14 cellular contexts compared by ENCODE assay signal in genomic region chr10:14583967-14584366, GRCh38.
DNase-seq lines count a peak whose midpoint lies in the region; ATAC-seq and TF ChIP-seq lines count a peak whose summit lies in the region.
"Had no signal": no experiment of that assay in that cellular context is flagged by ENCODE, and none has a peak within 500 bp of the region (broad histone marks: within the 10 kb centered on the region; RNA-seq: fewer than 3 reads in every experiment).

No MANE protein-coding gene starts in this region.

- ATAC-seq in activated T-cell treated with anti-CD3 and anti-CD28 coated beads, Interleukin-2, amount 50 U/mL, for 72 hours (replicated peaks in 1 of 2): peak; percentile 26 to 28
- ATAC-seq in stimulated activated naive B cell treated with anti-CD40 and anti-IgM and Interleukin-4, amounts not matched to agents 10 μg/mL and 1 μg/mL and 100 μg/mL, for 72 hours (replicated peaks): no peak
- ATAC-seq in heart left ventricle: no peak

- H3K27ac Mint-ChIP-seq in activated T-cell treated with anti-CD3 and anti-CD28 coated beads, Interleukin-2, amount 50 U/mL, for 72 hours: peak overlapping the region; percentile 84
- peak overlapping the region; percentile 97 for H3K27ac Mint-ChIP-seq in T-helper 2 cell treated with Interferon-gamma antibody and Interleukin-4, amounts not matched to agents 5 μg/mL and 100 μg/mL, for 36 hours
- peak overlapping the region; percentile 96 for H3K27ac Mint-ChIP-seq in stimulated activated naive B cell treated with anti-CD40 and anti-IgM and Interleukin-4, amounts not matched to agents 10 μg/mL and 1 μg/mL and 100 μg/mL, for 72 hours

- TF ChIP-seq CTCF in heart left ventricle (IDR thresholded peaks at IDR 0.05): no peak

- peaks cover 65% of the 10 kb centered on the region for H3K4me1 ChIP-seq in effector memory CD4-positive, alpha-beta T cell (ENCODE audit: control insufficient read depth, insufficient read depth, low read length, poor library complexity, severe bottlenecking)
- H3K4me1 ChIP-seq in heart left ventricle: peaks cover 0 to 79% (median 4%) of the 10 kb centered on the region in 12 donors

- no peak for DNase-seq in activated T-cell treated with anti-CD3 and anti-CD28 coated beads, Interleukin-2, amount 50 U/mL, for 72 hours
- no peak for DNase-seq in activated T-cell treated with anti-CD3 and anti-CD28 coated beads, Interleukin-2, amount 50 U/mL, for 48 hours
- no peak for DNase-seq in T-helper 2 cell treated with Interferon-gamma antibody and Interleukin-4, amounts not matched to agents 5 μg/mL and 100 μg/mL, for 36 hours (ENCODE audit: low spot score)
- no peak for DNase-seq in effector memory CD4-positive, alpha-beta T cell
- no peak for DNase-seq in stimulated activated naive B cell treated with anti-CD40 and anti-IgM and Interleukin-4, amounts not matched to agents 10 μg/mL and 1 μg/mL and 100 μg/mL, for 72 hours
- no peak for DNase-seq in NCI-H82 (lab: John Stamatoyannopoulos, UW)
- DNase-seq in heart left ventricle: no peak
- DNase-seq in DMS79 (lab: John Stamatoyannopoulos, UW): no peak
- DNase-seq: cortex of kidney, esophagus squamous epithelium, NCI-H187 treated with DMSO at 0.1 percent for 48 hours, NCI-H510A, OCI-M1 had no signal

- H3K4me3 ChIP-seq in effector memory CD4-positive, alpha-beta T cell (ENCODE audit: insufficient read depth, low read depth, low read length, poor library complexity, severe bottlenecking): no peak overlapping the region
- H3K4me3 ChIP-seq in heart left ventricle: no peak overlapping the region
- H3K4me3 ChIP-seq: ascending aorta, esophagus squamous epithelium had no signal

- intact Hi-C loops in heart left ventricle (cut with DNase I): no loop called here

- no peaks in the 10 kb centered on the region for H3K9me3 Mint-ChIP-seq in activated T-cell treated with anti-CD3 and anti-CD28 coated beads, Interleukin-2, amount 50 U/mL, for 72 hours
- H3K9me3 Mint-ChIP-seq in T-helper 2 cell treated with Interferon-gamma antibody and Interleukin-4, amounts not matched to agents 5 μg/mL and 100 μg/mL, for 36 hours: no peaks in the 10 kb centered on the region
- no peaks in the 10 kb centered on the region for H3K9me3 Mint-ChIP-seq in stimulated activated naive B cell treated with anti-CD40 and anti-IgM and Interleukin-4, amounts not matched to agents 10 μg/mL and 1 μg/mL and 100 μg/mL, for 72 hours

- H3K9me3 ChIP-seq in effector memory CD4-positive, alpha-beta T cell (ENCODE audit: control insufficient read depth, low read length): no peaks in the 10 kb centered on the region
- no peaks in the 10 kb centered on the region for H3K9me3 ChIP-seq in heart left ventricle
- H3K9me3 ChIP-seq: ascending aorta, esophagus squamous epithelium had no signal

- 92 to 94% (median 94%) methylated on average over 4 of the region's 4 CpGs for WGBS in heart left ventricle, 4 donors

- H3K27me3 Mint-ChIP-seq in activated T-cell treated with anti-CD3 and anti-CD28 coated beads, Interleukin-2, amount 50 U/mL, for 72 hours (ENCODE audit: low read depth): no peaks in the 10 kb centered on the region
- no peaks in the 10 kb centered on the region for H3K27me3 Mint-ChIP-seq in T-helper 2 cell treated with Interferon-gamma antibody and Interleukin-4, amounts not matched to agents 5 μg/mL and 100 μg/mL, for 36 hours (ENCODE audit: low read depth)
- no peaks in the 10 kb centered on the region for H3K27me3 Mint-ChIP-seq in stimulated activated naive B cell treated with anti-CD40 and anti-IgM and Interleukin-4, amounts not matched to agents 10 μg/mL and 1 μg/mL and 100 μg/mL, for 72 hours

- TF ChIP-seq POLR2A in heart left ventricle (IDR thresholded peaks at IDR 0.05): no peak

- peak overlapping the region; percentile 87 for H3K27ac ChIP-seq in effector memory CD4-positive, alpha-beta T cell (ENCODE audit: insufficient read depth, low read length, poor library complexity, severe bottlenecking)
- peak overlapping the region in 1 of 12 donors; percentile 56 for H3K27ac ChIP-seq in heart left ventricle
- H3K27ac ChIP-seq: ascending aorta had no signal

- peaks cover 93% of the 10 kb centered on the region for H3K4me1 Mint-ChIP-seq in activated T-cell treated with anti-CD3 and anti-CD28 coated beads, Interleukin-2, amount 50 U/mL, for 72 hours (ENCODE audit: low read depth)
- H3K4me1 Mint-ChIP-seq in T-helper 2 cell treated with Interferon-gamma antibody and Interleukin-4, amounts not matched to agents 5 μg/mL and 100 μg/mL, for 36 hours (ENCODE audit: low read depth): peaks cover 76% of the 10 kb centered on the region
- H3K4me1 Mint-ChIP-seq in stimulated activated naive B cell treated with anti-CD40 and anti-IgM and Interleukin-4, amounts not matched to agents 10 μg/mL and 1 μg/mL and 100 μg/mL, for 72 hours: peaks cover 66 to 94% of the 10 kb centered on the region in 2 donors

- H3K4me3 Mint-ChIP-seq in activated T-cell treated with anti-CD3 and anti-CD28 coated beads, Interleukin-2, amount 50 U/mL, for 72 hours: peak overlapping the region; percentile 86 to 95
- H3K4me3 Mint-ChIP-seq in T-helper 2 cell treated with Interferon-gamma antibody and Interleukin-4, amounts not matched to agents 5 μg/mL and 100 μg/mL, for 36 hours: peak overlapping the region; percentile 68
- H3K4me3 Mint-ChIP-seq in stimulated activated naive B cell treated with anti-CD40 and anti-IgM and Interleukin-4, amounts not matched to agents 10 μg/mL and 1 μg/mL and 100 μg/mL, for 72 hours: no peak overlapping the region

- H3K27me3 ChIP-seq in effector memory CD4-positive, alpha-beta T cell (replicated peaks; ENCODE audit: control insufficient read depth, insufficient read depth, low read length, poor library complexity, severe bottlenecking): no peaks in the 10 kb centered on the region
- no peaks in the 10 kb centered on the region for H3K27me3 ChIP-seq in heart left ventricle
- H3K27me3 ChIP-seq: ascending aorta, esophagus squamous epithelium had no signal

- no peaks in the 10 kb centered on the region for H3K36me3 ChIP-seq in effector memory CD4-positive, alpha-beta T cell (ENCODE audit: control insufficient read depth, insufficient read depth, low read length)
- no peaks in the 10 kb centered on the region for H3K36me3 ChIP-seq in heart left ventricle
- H3K36me3 ChIP-seq: ascending aorta, esophagus squamous epithelium had no signal

- H3K36me3 Mint-ChIP-seq in activated T-cell treated with anti-CD3 and anti-CD28 coated beads, Interleukin-2, amount 50 U/mL, for 72 hours (ENCODE audit: insufficient read depth in 2 of 2): peaks cover 8 to 25% of the 10 kb centered on the region in 2 donors
- H3K36me3 Mint-ChIP-seq in T-helper 2 cell treated with Interferon-gamma antibody and Interleukin-4, amounts not matched to agents 5 μg/mL and 100 μg/mL, for 36 hours (ENCODE audit: low read depth): peaks cover 60% of the 10 kb centered on the region
- H3K36me3 Mint-ChIP-seq in stimulated activated naive B cell treated with anti-CD40 and anti-IgM and Interleukin-4, amounts not matched to agents 10 μg/mL and 1 μg/mL and 100 μg/mL, for 72 hours: peaks cover 24 to 39% of the 10 kb centered on the region in 2 donors

Comparison
In these comparisons a context has a peak if more than half of its experiments do, and no peak if none do; other contexts are left out.
1. ATAC-seq: peak in activated T-cell treated with anti-CD3 and anti-CD28 coated beads, Interleukin-2, amount 50 U/mL, for 72 hours (2 of 2); none in stimulated activated naive B cell treated with anti-CD40 and anti-IgM and Interleukin-4, amounts not matched to agents 10 μg/mL and 1 μg/mL and 100 μg/mL, for 72 hours (0 of 2) and heart left ventricle (0 of 4).
2. H3K4me3 Mint-ChIP-seq: peak in activated T-cell treated with anti-CD3 and anti-CD28 coated beads, Interleukin-2, amount 50 U/mL, for 72 hours (2 of 2) and T-helper 2 cell treated with Interferon-gamma antibody and Interleukin-4, amounts not matched to agents 5 μg/mL and 100 μg/mL, for 36 hours (single experiment); none in stimulated activated naive B cell treated with anti-CD40 and anti-IgM and Interleukin-4, amounts not matched to agents 10 μg/mL and 1 μg/mL and 100 μg/mL, for 72 hours (0 of 2).
3. Peak in every context shown above with its lines, with median percentiles within 50 percentile points of each other: H3K27ac Mint-ChIP-seq.